In genomic region chr19:17352608-17353280, GRCh38 we compare ENCODE assay signal across 1 cellular context.
TF ChIP-seq lines count a peak whose summit lies in the region.

No MANE protein-coding gene starts in this region.

TF ChIP-seq in GM23338, 12 proteins besides CTCF, POLR2A, EP300 and RAD21:
- TF ChIP-seq REST (IDR thresholded peaks at IDR 0.05; ENCODE audit: unreplicated experiment) (no peak), STAT1 (IDR thresholded peaks at IDR 0.05; ENCODE audit: unreplicated experiment) (no peak), ETS1 (IDR thresholded peaks at IDR 0.05) (no peak)
